Comparison of ENCODE assay signal across 8 cellular contexts in genomic region chr5:82225525-82226172, GRCh38. TPM values are rescaled to one million over a fixed set of nuclear protein-coding genes. Genes with fewer than 3 reads are reported as not detected.
DNase-seq lines count a peak whose midpoint lies in the region; ATAC-seq and TF ChIP-seq lines count a peak whose summit lies in the region.

No MANE protein-coding gene starts in this region.

- no peak overlapping the region for H3K27ac ChIP-seq in dorsolateral prefrontal cortex

- DNase-seq in Ammon's horn (ENCODE audit: low spot score): peak; percentile 79
- peak; percentile 54 to 70 for DNase-seq in NCI-H446 (lab: John Stamatoyannopoulos, UW)
- DNase-seq in activated CD4-positive, alpha-beta T cell treated with anti-CD3 and anti-CD28 coated beads, Interleukin-2, amount 50 U/mL, for 1 hour: peak; percentile 54
- DNase-seq in dorsolateral prefrontal cortex: peak in 9 of 10 donors; percentile 28 to 72 (median 50)
- DNase-seq in medulla oblongata (ENCODE audit: extremely low spot score): peak; percentile 86
- DNase-seq in stimulated activated CD8-positive, alpha-beta memory T cell treated with anti-CD3 and anti-CD28 coated beads, Interleukin-15, amount 100 ng/mL, for 1 hour (ENCODE audit: low read depth): peak; percentile 41

- H3K4me3 ChIP-seq in dorsolateral prefrontal cortex: peak overlapping the region in 19 of 59 donors; percentile 0 to 40 (median 28)

- H3K27me3 ChIP-seq in dorsolateral prefrontal cortex: no peaks in the 10 kb centered on the region

- intact Hi-C loops in dorsolateral prefrontal cortex (cut with DNase I): loop anchor here in 1 of 2 donors (5.0 kb wide), 1 partner anchor 798 kb away; no protein-coding TSS in a partner anchor

- peak; percentile 87 for ATAC-seq in GM18907 (IDR thresholded peaks at IDR 0.05; ENCODE audit: unreplicated experiment)
- peak; percentile 90 for ATAC-seq in HG03175 (IDR thresholded peaks at IDR 0.05; ENCODE audit: unreplicated experiment)

- TF ChIP-seq CTCF in dorsolateral prefrontal cortex (IDR thresholded peaks at IDR 0.05 in 54 of 56, conservative IDR thresholded peaks at IDR 0.05 in 2 of 56; ENCODE audit: low read depth in 1 of 56, partially characterized antibody in 56 of 56): peak; percentile 61 to 90 (median 82)

RNA-seq across cellular contexts. Expression of gene RPS23, which starts 52.5 kb away (rescaled TPM):
- 100 to 1,000 TPM; 405 to 807 (median 587) TPM for total RNA-seq in dorsolateral prefrontal cortex
